Comparison of ENCODE assay signal across 28 cellular contexts in genomic region chr1:119011706-119012105, GRCh38. TPM values are rescaled to one million over a fixed set of nuclear protein-coding genes. Genes with fewer than 3 reads are reported as not detected.
"Had no signal": no experiment of that assay in that cellular context is flagged by ENCODE, and none has a peak within 500 bp of the region (broad histone marks: within the 10 kb centered on the region; RNA-seq: fewer than 3 reads in every experiment).

No MANE protein-coding gene starts in this region.

- H3K4me3 ChIP-seq: ascending aorta, cardiac muscle cell, SJCRH30 had no signal

- DNase-seq: activated CD4-positive, alpha-beta T cell treated with anti-CD3 and anti-CD28 coated beads for 36 hours; activated CD8-positive, alpha-beta memory T cell treated with anti-CD3 and anti-CD28 coated beads, Interleukin-2, amount 50 U/mL, for 48 hours; activated CD8-positive, alpha-beta T cell treated with anti-CD3 and anti-CD28 coated beads, Interleukin-2, amount 10 ng/mL, durations not matched to agents 7 days and 5 days; activated effector memory CD4-positive, alpha-beta T cell treated with Interleukin-2 at 50 U/mL for 16 hours; activated naive CD4-positive, alpha-beta T cell; activated T-cell treated with anti-CD3 and anti-CD28 coated beads, Interleukin-2, amount 50 U/mL, for 1 hour; amniotic stem cell; Karpas-422; NCI-H1092; NCI-H1417; NCI-H1694; NCI-H2029; NCI-H2107; NCI-H2171 treated with DMSO at 0.1 percent for 48 hours; NCI-H226; NCI-H510A; NCI-H526 treated with DMSO at 0.1 percent for 48 hours; NCI-H82; Right ventricle myocardium superior; RPMI8226; SJCRH30; SK-N-SH; T-helper 1 cell; WERI-Rb-1 had no signal

- H3K9ac ChIP-seq: SK-N-SH had no signal

- H3K27ac ChIP-seq: ascending aorta, cardiac muscle cell, SJCRH30, WERI-Rb-1 had no signal

- H3K36me3 ChIP-seq: ascending aorta, cardiac muscle cell, SJCRH30, WERI-Rb-1 had no signal

- H3K4me2 ChIP-seq: SK-N-SH had no signal

- H3K27me3 ChIP-seq: SJCRH30 had no signal

- H3K9me3 ChIP-seq: ascending aorta, SK-N-SH had no signal

- ATAC-seq: activated CD4-positive, alpha-beta T cell treated with anti-CD3 and anti-CD28 coated beads for 36 hours; activated CD8-positive, alpha-beta T cell treated with anti-CD3 and anti-CD28 coated beads, Interleukin-2, amount 10 ng/mL, durations not matched to agents 7 days and 5 days had no signal

RNA-seq across cellular contexts. Expression of gene TBX15, which starts 23.6 kb away (rescaled TPM):
- total RNA-seq: activated CD4-positive, alpha-beta T cell treated with anti-CD3 and anti-CD28 coated beads for 36 hours; activated CD8-positive, alpha-beta T cell treated with anti-CD3 and anti-CD28 coated beads, Interleukin-2, amount 10 ng/mL, durations not matched to agents 7 days and 5 days; activated T-helper 1 cell treated with anti-CD3 and anti-CD28 coated beads, Interleukin-12 subunit alpha, Interleukin-12 subunit beta, Interleukin-2, Interleukin-4 antibody, amounts not matched to agents 30 ng/mL and 10 ng/mL and 1 ng/mL, durations not matched to agents 14 hours and 24 hours and 36 hours; cardiac muscle cell; T-helper 2 cell treated with Interferon-gamma antibody and Interleukin-4, amounts not matched to agents 100 ng/mL and 5 ng/mL, for 36 hours had no signal
- polyA plus RNA-seq: cardiac muscle cell had no signal
